ENCODE assay signal across 8 cellular contexts in the genomic region with DNA sequence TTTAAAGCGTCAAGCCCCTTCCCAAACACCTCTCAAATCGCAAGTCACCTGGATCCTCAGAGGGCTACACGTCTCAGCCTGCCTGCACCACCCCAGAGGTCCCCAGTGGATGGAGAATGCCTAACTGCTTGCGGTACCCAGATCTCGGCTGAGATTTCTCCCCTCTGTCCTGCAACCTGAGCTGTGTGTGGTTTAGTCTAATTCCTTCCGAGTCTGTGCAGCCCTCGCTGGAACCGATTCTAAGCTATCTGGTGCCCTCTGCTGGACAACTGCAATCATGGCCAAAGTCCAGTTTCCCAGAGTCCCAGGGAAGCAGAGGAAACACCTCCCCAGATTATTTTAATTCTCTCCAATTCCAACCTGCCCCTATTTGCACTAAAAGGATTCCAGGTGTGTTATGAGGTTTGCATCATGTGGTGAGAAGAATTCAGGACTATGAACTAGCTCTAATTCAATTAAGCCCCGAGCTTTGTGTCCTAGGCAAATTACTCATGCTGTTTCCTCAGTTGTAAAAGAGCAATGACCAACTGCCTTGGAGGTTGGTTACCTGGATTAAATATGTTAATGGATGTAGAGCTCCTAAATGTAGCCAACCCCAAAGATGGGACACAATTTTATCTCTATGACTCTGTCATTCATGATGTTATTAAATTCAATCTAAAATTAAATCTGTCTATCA.
DNase-seq lines count a peak whose midpoint lies in the region; ATAC-seq, FAIRE-seq and TF ChIP-seq lines count a peak whose summit lies in the region.

No MANE protein-coding gene starts in this region.

- H3K4me3 ChIP-seq in GM12865 (ENCODE audit: low read depth, low read length) (no peak overlapping the region), WERI-Rb-1 (ENCODE audit: low read depth, low read length) (no peak overlapping the region), bronchial epithelial cell (ENCODE audit: low read depth, low read length) (no peak overlapping the region), kidney (ENCODE audit: low read length in 2 of 2) (no peak overlapping the region)

- no peaks in the 10 kb centered on the region for H3K9me3 ChIP-seq in WERI-Rb-1 (ENCODE audit: severe bottlenecking)
- H3K9me3 ChIP-seq in kidney (ENCODE audit: control insufficient read depth in 1 of 2, low read length in 2 of 2): no peaks in the 10 kb centered on the region

- peak; percentile 56 for DNase-seq in GM12865 (ENCODE audit: low read depth)
- DNase-seq in NCI-H2029 (lab: John Stamatoyannopoulos, UW): peak; percentile 31
- peak; percentile 75 for DNase-seq in WERI-Rb-1
- peak; percentile 63 for DNase-seq in bronchial epithelial cell (ENCODE audit: low read depth)
- DNase-seq in kidney: peak; percentile 76
- DNase-seq in stimulated activated CD4-positive, alpha-beta T cell treated with anti-CD3 and anti-CD28 coated beads, Interleukin-2, amount 100 ng/mL, for 4 hours (ENCODE audit: low read depth): peak; percentile 23

- H3K36me3 ChIP-seq in WERI-Rb-1 (no peaks in the 10 kb centered on the region), bronchial epithelial cell (ENCODE audit: control insufficient read depth, insufficient read depth, low read length) (no peaks in the 10 kb centered on the region), kidney (ENCODE audit: control insufficient read depth in 1 of 2, insufficient read depth in 2 of 2, low read length in 2 of 2) (no peaks in the 10 kb centered on the region)

- no peak overlapping the region for H3K9ac ChIP-seq in kidney (ENCODE audit: low read length in 2 of 2)

- ATAC-seq in HG02623 (IDR thresholded peaks at IDR 0.05; ENCODE audit: unreplicated experiment) (peak; percentile 67), GM21576 (IDR thresholded peaks at IDR 0.05; ENCODE audit: unreplicated experiment) (no peak)

- FAIRE-seq in bronchial epithelial cell (lab: Jason Lieb, UNC) (peak; percentile 86), kidney (lab: Jason Lieb, UNC) (no peak)

- H3K27ac ChIP-seq in WERI-Rb-1 (no peak overlapping the region), kidney (ENCODE audit: low read depth in 2 of 2, low read length in 2 of 2) (no peak overlapping the region)

- H3K27me3 ChIP-seq in WERI-Rb-1 (ENCODE audit: insufficient read depth, low read depth, severe bottlenecking): no peaks in the 10 kb centered on the region
- no peaks in the 10 kb centered on the region for H3K27me3 ChIP-seq in bronchial epithelial cell (ENCODE audit: control insufficient read depth, insufficient read depth, low read length)

- H3K4me1 ChIP-seq in kidney (ENCODE audit: control insufficient read depth in 1 of 2, insufficient read depth in 1 of 2, low read depth in 1 of 2, low read length in 2 of 2): no peaks in the 10 kb centered on the region

- TF ChIP-seq CTCF in GM12865 (IDR thresholded peaks at IDR 0.05; ENCODE audit: insufficient read depth, low read depth, low read length, missing control alignments): peak; percentile 83
- TF ChIP-seq CTCF in WERI-Rb-1 (IDR thresholded peaks at IDR 0.05; ENCODE audit: low read depth, low read length): peak; percentile 81
- TF ChIP-seq CTCF in bronchial epithelial cell (IDR thresholded peaks at IDR 0.05; ENCODE audit: insufficient read depth, low read length, severe bottlenecking): peak; percentile 88
- TF ChIP-seq CTCF in kidney (IDR thresholded peaks at IDR 0.05; ENCODE audit: borderline replicate concordance, extremely low read depth, insufficient read depth): peak; percentile 79

- intact Hi-C loops in kidney (cut with DNase I): no loop called here

Comparison
In these comparisons a context has a peak if more than half of its experiments do, and no peak if none do; other contexts are left out.
1. DNase-seq: peak in every context shown above with its lines; median percentile 76 in kidney; 75 in WERI-Rb-1; 63 in bronchial epithelial cell; 56 in GM12865; 31 in NCI-H2029; 23 in stimulated activated CD4-positive, alpha-beta T cell treated with anti-CD3 and anti-CD28 coated beads, Interleukin-2, amount 100 ng/mL, for 4 hours.